21 cellular contexts compared by ENCODE assay signal in genomic region chr2:54166121-54166773, GRCh38.
"Had no signal": no experiment of that assay in that cellular context is flagged by ENCODE, and none has a peak within 500 bp of the region (broad histone marks: within the 10 kb centered on the region; RNA-seq: fewer than 3 reads in every experiment).

No MANE protein-coding gene starts in this region.

- H3K27me3 ChIP-seq: ovary, right atrium auricular region, tibial artery had no signal

- H3K4me1 ChIP-seq: prostate gland, right atrium auricular region, tibial artery had no signal

- H3K27ac ChIP-seq: epithelial cell of prostate, left ventricle myocardium inferior, ovary, prostate gland, right atrium auricular region, tibial artery had no signal

- H3K9me3 ChIP-seq: left ventricle myocardium inferior, ovary, prostate gland, right atrium auricular region, tibial artery had no signal

- DNase-seq: activated CD4-positive, alpha-beta T cell treated with anti-CD3 and anti-CD28 coated beads for 1 hour; activated CD8-positive, alpha-beta memory T cell treated with anti-CD3 and anti-CD28 coated beads, Interleukin-2, amount 50 U/mL, for 48 hours; activated naive CD4-positive, alpha-beta T cell; activated T-cell treated with anti-CD3 and anti-CD28 coated beads, Interleukin-2, amount 50 U/mL, for 4 hours; amniotic stem cell; cerebellar nuclear complex; cortex of kidney; endodermal cell; kidney glomerular epithelial cell; left ventricle myocardium inferior; midbrain; ovary; stimulated activated CD4-positive, alpha-beta T cell treated with anti-CD3 and anti-CD28 coated beads, Interleukin-12 subunit alpha, Interleukin-12 subunit beta, amount 100 ng/mL, for 4 hours; stimulated activated CD4-positive, alpha-beta T cell treated with anti-CD3 and anti-CD28 coated beads, Interleukin-4, amount 100 ng/mL, for 4 hours; substantia nigra; T-helper 1 cell; tibial artery had no signal

- H3K4me3 ChIP-seq: left ventricle myocardium inferior, ovary, prostate gland, right atrium auricular region, tibial artery had no signal

- ATAC-seq: activated T-cell treated with anti-CD3 and anti-CD28 coated beads, Interleukin-2, amount 50 U/mL, for 4 hours; natural killer cell treated with Interleukin-12 subunit alpha and Interleukin-12 subunit beta and Interleukin-15 and Interleukin-18, amount 100 ng/mL, for 72 hours had no signal

- H3K36me3 ChIP-seq: left ventricle myocardium inferior, ovary, prostate gland, right atrium auricular region had no signal
